Comparison of ENCODE assay signal across 7 cellular contexts in genomic region chr2:198950813-198951212, GRCh38.
"Had no signal": no experiment of that assay in that cellular context is flagged by ENCODE, and none has a peak within 500 bp of the region (broad histone marks: within the 10 kb centered on the region; RNA-seq: fewer than 3 reads in every experiment).

No MANE protein-coding gene starts in this region.

- ATAC-seq: HepG2 had no signal

- H3K36me3 Mint-ChIP-seq: IgD-negative memory B cell had no signal

- H3K4me1 Mint-ChIP-seq: IgD-negative memory B cell had no signal

- H3K27ac ChIP-seq: GM23248, HL-60 had no signal

- H3K9me3 Mint-ChIP-seq: IgD-negative memory B cell had no signal

- H3K27ac Mint-ChIP-seq: H9, IgD-negative memory B cell had no signal

- H3K27me3 Mint-ChIP-seq: IgD-negative memory B cell had no signal

- H3K4me3 Mint-ChIP-seq: H9, IgD-negative memory B cell had no signal

- H3K4me3 ChIP-seq: GM23248 had no signal

- H2AFZ ChIP-seq: GM23248 had no signal

- DNase-seq: GM23248, H9, HCEC 1CT, KBM-7 had no signal
